ENCODE assay signal across 10 cellular contexts in genomic region chrY:19076914-19077697, GRCh38.
DNase-seq lines count a peak whose midpoint lies in the region; ATAC-seq, FAIRE-seq and TF ChIP-seq lines count a peak whose summit lies in the region.
"Had no signal": no experiment of that assay in that cellular context is flagged by ENCODE, and none has a peak within 500 bp of the region (broad histone marks: within the 10 kb centered on the region; RNA-seq: fewer than 3 reads in every experiment).

No MANE protein-coding gene starts in this region.

- H3K36me3 ChIP-seq in HAP-1 (replicated peaks) (no peaks in the 10 kb centered on the region), SJCRH30 (no peaks in the 10 kb centered on the region)

- ATAC-seq in A549 = peak in 1 of 2 experiments; percentile 15; a peak in 1 of 6 replicates

- H3K4me2 ChIP-seq in A549 = peak overlapping the region; percentile 66

- no peaks in the 10 kb centered on the region for H3K27me3 ChIP-seq in HAP-1 (ENCODE audit: low read depth)
- no peaks in the 10 kb centered on the region for H3K27me3 ChIP-seq in SJCRH30

- H3K27ac ChIP-seq in A549 (peak overlapping the region; percentile 78 to 90), adipose tissue (ENCODE audit: low read depth, low read length) (peak overlapping the region; percentile 66), SJCRH30 (no peak overlapping the region)

- in situ Hi-C loops in HAP-1 (cut with MboI; ENCODE audit: low sequenced_read_pairs) = no loop called here

- CTCF ChIA-PET in A549 (lab: Yijun Ruan, JAX) (no interaction called here), MCF 10A (lab: Yijun Ruan, JAX) (no interaction called here)

- no TSS peak for BruUV-seq in MCF 10A (replicated peaks; lab: Mats Ljungman, UMichigan)

- H3K27ac Mint-ChIP-seq in HFFc6 = peak overlapping the region; percentile 71
- no peak overlapping the region for H3K27ac Mint-ChIP-seq in MCF 10A (ENCODE audit: low read depth, unreplicated experiment)

- peak in 1 of 2 experiments; percentile 9 for DNase-seq in A549 (ENCODE audit: low read depth in 1 of 2, low spot score in 1 of 2)
- DNase-seq in HFFc6 = peak; percentile 13
- DNase-seq in medulla oblongata (ENCODE audit: extremely low spot score) = peak; percentile 67
- DNase-seq in NCI-H226 = no peak
- DNase-seq in MCF 10A (ENCODE audit: unreplicated experiment) = no peak
- no peak for DNase-seq in HAP-1 (ENCODE audit: low spot score in 2 of 2)
- DNase-seq in SJCRH30 = no peak

- no peaks in the 10 kb centered on the region for H3K9me3 Mint-ChIP-seq in HFFc6
- H3K9me3 Mint-ChIP-seq in MCF 10A (ENCODE audit: unreplicated experiment) = no peaks in the 10 kb centered on the region
- H3K9me3 Mint-ChIP-seq: activated T-cell treated with anti-CD3 and anti-CD28 coated beads, Interleukin-2, amount 50 U/mL, for 72 hours had no signal

- no peak for TF ChIP-seq EP300 in A549 (IDR thresholded peaks at IDR 0.05)

- intact Hi-C loops in MCF 10A (cut with micrococcal nuclease) = no loop called here

- H3K4me1 ChIP-seq in A549 (no peaks in the 10 kb centered on the region), HAP-1 (no peaks in the 10 kb centered on the region), SJCRH30 (no peaks in the 10 kb centered on the region)

- H3K4me1 Mint-ChIP-seq in HFFc6 (ENCODE audit: low read depth) = peaks cover 17% of the 10 kb centered on the region
- H3K4me1 Mint-ChIP-seq in MCF 10A (ENCODE audit: insufficient read depth, unreplicated experiment) = no peaks in the 10 kb centered on the region

- peak overlapping the region; percentile 57 for H3K4me3 ChIP-seq in A549
- H3K4me3 ChIP-seq in HAP-1 = no peak overlapping the region
- H3K4me3 ChIP-seq in SJCRH30 = no peak overlapping the region

- TF ChIP-seq RAD21 in A549 (conservative IDR thresholded peaks at IDR 0.05 in 1 of 2, IDR thresholded peaks at IDR 0.05 in 1 of 2) = no peak

- no peaks in the 10 kb centered on the region for H3K36me3 Mint-ChIP-seq in HFFc6 (ENCODE audit: low read depth)
- no peaks in the 10 kb centered on the region for H3K36me3 Mint-ChIP-seq in MCF 10A (ENCODE audit: insufficient read depth, unreplicated experiment)

- no peak for TF ChIP-seq POLR2A in A549 (IDR thresholded peaks at IDR 0.05; ENCODE audit: low read length)

- H3K9me3 ChIP-seq in A549 (no peaks in the 10 kb centered on the region), HAP-1 (no peaks in the 10 kb centered on the region), SJCRH30 (replicated peaks) (no peaks in the 10 kb centered on the region)

- no peaks in the 10 kb centered on the region; the same call in 1 of the 2 replicates for H3K27me3 Mint-ChIP-seq in HFFc6 (ENCODE audit: insufficient read depth)
- no peaks in the 10 kb centered on the region for H3K27me3 Mint-ChIP-seq in MCF 10A (ENCODE audit: insufficient read depth, unreplicated experiment)

- FAIRE-seq in A549 (lab: Jason Lieb, UNC) = no peak
- FAIRE-seq: G401.6 had no signal

- POLR2A ChIA-PET in A549 (lab: Yijun Ruan, JAX) (no interaction called here), MCF 10A (lab: Yijun Ruan, JAX) (no interaction called here)

- TF ChIP-seq CTCF in A549 (IDR thresholded peaks at IDR 0.05) (no peak), HFFc6 (IDR thresholded peaks at IDR 0.05) (no peak), MCF 10A (IDR thresholded peaks at IDR 0.05; ENCODE audit: unreplicated experiment) (no peak)

- H3K4me3 Mint-ChIP-seq in HFFc6 = peak overlapping the region; percentile 90
- H3K4me3 Mint-ChIP-seq in MCF 10A (ENCODE audit: unreplicated experiment) = no peak overlapping the region

- WGBS in A549 (ENCODE audit: missing lambda C conversion rate) = 91% methylated on average over 14 of the region's 64 CpGs
- WGBS in adipose tissue, 3 donors = 1 to 7% methylated on average over 41 to 64 of the region's 64 CpGs; no CpG with 5 or more reads in 1 of the 3 donors

TF ChIP-seq in A549, 52 proteins besides CTCF, POLR2A, EP300 and RAD21:
- no peak for TF ChIP-seq HDAC2 (IDR thresholded peaks at IDR 0.05)
- TF ChIP-seq HOXA7 (CRISPR knock-in tag; IDR thresholded peaks at IDR 0.05) = no peak
- no peak for TF ChIP-seq KDM1A (IDR thresholded peaks at IDR 0.05; ENCODE audit: low read depth)
- TF ChIP-seq ZC3H11A (IDR thresholded peaks at IDR 0.05) = no peak
- no peak for TF ChIP-seq CHD2 (IDR thresholded peaks at IDR 0.05; ENCODE audit: low read length, partially characterized antibody)
- no peak for TF ChIP-seq TFCP2L1 (CRISPR knock-in tag; IDR thresholded peaks at IDR 0.05)
- TF ChIP-seq RCOR1 (IDR thresholded peaks at IDR 0.05; ENCODE audit: low read depth, low read length) = no peak
- no peak for TF ChIP-seq KDM5A (IDR thresholded peaks at IDR 0.05)
- no peak for TF ChIP-seq EHMT2 (IDR thresholded peaks at IDR 0.05; ENCODE audit: low read depth)
- TF ChIP-seq FOSL2 (IDR thresholded peaks at IDR 0.05) = no peak
- no peak for TF ChIP-seq FOSL2 (CRISPR knock-in tag; IDR thresholded peaks at IDR 0.05)
- TF ChIP-seq NPAS2 (CRISPR knock-in tag; IDR thresholded peaks at IDR 0.05; ENCODE audit: borderline replicate concordance) = no peak
- no peak for TF ChIP-seq MAX (IDR thresholded peaks at IDR 0.05)
- TF ChIP-seq SMC3 (IDR thresholded peaks at IDR 0.05) = no peak
TF ChIP-seq in A549: peak in this region for 0.

Comparison
In these comparisons a context has a peak if more than half of its experiments do, and no peak if none do; other contexts are left out.
1. DNase-seq: peak in HFFc6 (single experiment) and medulla oblongata (single experiment); none in NCI-H226 (single experiment), MCF 10A (single experiment), HAP-1 (0 of 2) and SJCRH30 (0 of 2).